Comparison of ENCODE assay signal across 8 cellular contexts in the genomic region with DNA sequence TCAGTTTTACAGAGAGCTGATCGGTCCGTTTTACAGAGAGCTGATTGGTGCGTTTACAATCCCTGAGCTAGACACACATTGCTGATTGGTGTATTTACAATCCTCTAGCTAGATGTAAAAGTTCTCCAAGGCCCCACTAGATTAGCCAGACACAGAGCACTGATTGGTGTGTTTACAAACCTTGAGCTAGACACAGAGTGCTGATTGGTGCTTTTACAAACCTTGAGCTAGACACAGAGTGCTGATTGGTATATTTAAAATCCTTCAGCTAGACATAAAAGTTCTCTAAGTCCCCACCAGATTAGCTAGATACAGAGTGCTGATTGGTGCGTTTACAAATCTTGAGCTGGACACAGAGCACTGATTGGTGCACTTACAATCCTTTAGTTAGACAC.
DNase-seq lines count a peak whose midpoint lies in the region; TF ChIP-seq lines count a peak whose summit lies in the region.
"Not testable (repeated sequence)": the region's sequence is repeated elsewhere in the genome, so short reads cannot be mapped to it uniquely, and the experiment has no call there.

No MANE protein-coding gene starts in this region.

- not testable (repeated sequence) for H3K4me1 ChIP-seq in A673 (ENCODE audit: insufficient read depth, low read length, poor library complexity, severe bottlenecking); H9 (ENCODE audit: insufficient read depth, low read length); OCI-LY1 (ENCODE audit: insufficient read depth, low read length, severe bottlenecking); ascending aorta; mucosa of stomach (ENCODE audit: control insufficient read depth, insufficient read depth, low read length)
- peaks cover 0 to 10% (median 7%) of the 10 kb centered on the region in 4 donors for H3K4me1 ChIP-seq in esophagus muscularis mucosa

- H3K4me2 ChIP-seq in H9 (ENCODE audit: insufficient read depth, insufficient read length, low read length): not testable (repeated sequence)
- H3K4me2 ChIP-seq in OCI-LY1 (ENCODE audit: low read length): peak overlapping the region; percentile 80; the same call in 1 of the 2 replicates

- not testable (repeated sequence) for H3K27ac Mint-ChIP-seq in H9; activated CD4-positive, alpha-beta memory T cell treated with anti-CD3 and anti-CD28 coated beads for 36 hours

- H3K23ac ChIP-seq in H9 (ENCODE audit: insufficient read length, low read depth, low read length): not testable (repeated sequence)

- H4K8ac ChIP-seq in H9 (replicated peaks; ENCODE audit: insufficient read length, low read depth, low read length): not testable (repeated sequence)

- H3K9me2 ChIP-seq in OCI-LY1 (ENCODE audit: low read depth, low read length): not testable (repeated sequence)

- not testable (repeated sequence) for H3K14ac ChIP-seq in H9 (ENCODE audit: insufficient read depth, low read length)

- no CpG with 5 or more reads among the region's 4 CpGs for WGBS in H9 (ENCODE audit: extremely low coverage, insufficient read length, low lambda C conversion rate)
- 100% methylated on average over 4 of the region's 4 CpGs for WGBS in esophagus muscularis mucosa

- POLR2A ChIA-PET in A673 (lab: Charles Lee; ENCODE audit: low non-redundant PET): not testable (repeated sequence)
- POLR2A ChIA-PET in activated CD4-positive, alpha-beta memory T cell treated with anti-CD3 and anti-CD28 coated beads for 36 hours (lab: Charles Lee): interaction anchor here (1.4 to 1.9 kb wide), 3 partner anchors 25 to 64 kb away, joined by 3 to 10 read pairs (median 6); a partner anchor contains a TSS

- not testable (repeated sequence) for H4K5ac ChIP-seq in H9 (ENCODE audit: insufficient read length, low read depth, low read length)

- H3K4me1 Mint-ChIP-seq in H9; activated CD4-positive, alpha-beta memory T cell treated with anti-CD3 and anti-CD28 coated beads for 36 hours (ENCODE audit: low read depth): not testable (repeated sequence)

- H2BK15ac ChIP-seq in H9 (ENCODE audit: low read depth, low read length): not testable (repeated sequence)

- BruUV-seq in A673 (replicated peaks; lab: Mats Ljungman, UMichigan): not testable (repeated sequence)

- H2AFZ ChIP-seq in H9 (ENCODE audit: low read length); OCI-LY1 (ENCODE audit: low read length): not testable (repeated sequence)

- not testable (repeated sequence) for H3K23me2 ChIP-seq in H9 (ENCODE audit: insufficient read length, low read depth, low read length, poor library complexity, severe bottlenecking)

- not testable (repeated sequence) for H3K56ac ChIP-seq in H9 (ENCODE audit: insufficient read length, low read depth, low read length)

- not testable (repeated sequence) for H3K27me3 ChIP-seq in A673 (replicated peaks; ENCODE audit: insufficient read depth, low read depth, low read length, poor library complexity); H9 (ENCODE audit: insufficient read depth, low read length); OCI-LY1 (ENCODE audit: insufficient read depth, low read length); ascending aorta; esophagus muscularis mucosa; mucosa of stomach (ENCODE audit: control insufficient read depth, insufficient read depth, low read length)

- H2BK5ac ChIP-seq in H9 (ENCODE audit: insufficient read length, low read length): not testable (repeated sequence)

- H3K36me3 ChIP-seq in A673 (ENCODE audit: insufficient read depth, low read length, poor library complexity, severe bottlenecking); OCI-LY1 (ENCODE audit: insufficient read depth, low read length); ascending aorta; esophagus muscularis mucosa; mucosa of stomach (ENCODE audit: control insufficient read depth, insufficient read depth, low read length): not testable (repeated sequence)

- H3K9me3 ChIP-seq in A673 (ENCODE audit: low read depth, low read length, poor library complexity, severe bottlenecking); H9 (ENCODE audit: control insufficient read depth, low read depth, low read length); OCI-LY1 (ENCODE audit: low read length); ascending aorta; esophagus muscularis mucosa; mucosa of stomach (ENCODE audit: control insufficient read depth, low read length): not testable (repeated sequence)

- H3K36me3 Mint-ChIP-seq in H9 (ENCODE audit: insufficient read depth in 1 of 3, low read depth in 3 of 3); activated CD4-positive, alpha-beta memory T cell treated with anti-CD3 and anti-CD28 coated beads for 36 hours: not testable (repeated sequence)

- not testable (repeated sequence) for H3K27ac ChIP-seq in A673 (ENCODE audit: low read depth, low read length, poor library complexity, severe bottlenecking); H9 (ENCODE audit: insufficient read length, low read depth, low read length); OCI-LY1 (ENCODE audit: low read depth, low read length, poor library complexity, severe bottlenecking); ascending aorta; esophagus muscularis mucosa (replicated peaks in 1 of 4)

- not testable (repeated sequence) for H3K79me1 ChIP-seq in H9 (ENCODE audit: insufficient read depth, low read depth, low read length, poor library complexity, severe bottlenecking)

- peak overlapping the region; percentile 56 for H3K4me3 ChIP-seq in A673 (ENCODE audit: low read depth, low read length, poor library complexity, severe bottlenecking)
- H3K4me3 ChIP-seq in OCI-LY1 (ENCODE audit: low read depth, low read length, poor library complexity, severe bottlenecking): peak overlapping the region; percentile 64
- H3K4me3 ChIP-seq in ascending aorta: peak overlapping the region; percentile 82 to 87
- peak overlapping the region; percentile 59 to 81 (median 67) for H3K4me3 ChIP-seq in esophagus muscularis mucosa
- peak overlapping the region; percentile 25 for H3K4me3 ChIP-seq in mucosa of stomach (ENCODE audit: low read length)
- peak overlapping the region; percentile 56 for H3K4me3 ChIP-seq in skeletal muscle cell (ENCODE audit: low read depth, low read length)

- not testable (repeated sequence) for H3K9me3 Mint-ChIP-seq in H9; activated CD4-positive, alpha-beta memory T cell treated with anti-CD3 and anti-CD28 coated beads for 36 hours

- CTCF ChIA-PET in A673 (lab: Charles Lee): not testable (repeated sequence)
- CTCF ChIA-PET in activated CD4-positive, alpha-beta memory T cell treated with anti-CD3 and anti-CD28 coated beads for 36 hours (lab: Charles Lee): interaction anchor here (0.7 to 1.7 kb wide), 10 partner anchors 22 to 163 kb away, joined by 3 to 12 read pairs (median 4); a partner anchor contains a TSS

- not testable (repeated sequence) for H3T11ph ChIP-seq in H9 (ENCODE audit: low read length)

- TF ChIP-seq EP300 in esophagus muscularis mucosa (IDR thresholded peaks at IDR 0.05): not testable (repeated sequence)

- intact Hi-C loops in A673 (cut with micrococcal nuclease; ENCODE audit: unreplicated experiment); ascending aorta (cut with DNase I); esophagus muscularis mucosa (cut with DNase I): not testable (repeated sequence)
- intact Hi-C loops in activated CD4-positive, alpha-beta memory T cell treated with anti-CD3 and anti-CD28 coated beads for 36 hours (cut with micrococcal nuclease): loop anchor here (1.0 to 5.0 kb wide), 4 partner anchors 26 to 108 kb away; a partner anchor contains a TSS

- H3K18ac ChIP-seq in H9 (ENCODE audit: insufficient read length, low read depth, low read length): not testable (repeated sequence)

- not testable (repeated sequence) for H4K20me1 ChIP-seq in H9 (ENCODE audit: control insufficient read depth, insufficient read depth, insufficient read length); OCI-LY1 (ENCODE audit: insufficient read depth, low read length)

- not testable (repeated sequence) for H2BK12ac ChIP-seq in H9 (ENCODE audit: insufficient read length, low read depth, low read length)

- not testable (repeated sequence) for H3K79me2 ChIP-seq in H9 (ENCODE audit: insufficient read depth, low read length); OCI-LY1 (ENCODE audit: insufficient read depth, low read length)

- not testable (repeated sequence) for TF ChIP-seq POLR2A in esophagus muscularis mucosa (IDR thresholded peaks at IDR 0.05; ENCODE audit: low read depth)

- not testable (repeated sequence) for DNase-seq in A673 (ENCODE audit: low spot score); H9; activated CD4-positive, alpha-beta memory T cell treated with anti-CD3 and anti-CD28 coated beads for 36 hours; ascending aorta (ENCODE audit: low spot score in 2 of 2); esophagus muscularis mucosa (ENCODE audit: extremely low spot score); skeletal muscle cell (ENCODE audit: low read depth)

- not testable (repeated sequence) for H3F3A ChIP-seq in OCI-LY1 (ENCODE audit: insufficient read depth, low read length)

- H3K4ac ChIP-seq in H9 (ENCODE audit: low read depth, low read length): not testable (repeated sequence)

- not testable (repeated sequence) for H4K91ac ChIP-seq in H9 (ENCODE audit: insufficient read length, low read depth, low read length)

- TF ChIP-seq CTCF in A673 (conservative IDR thresholded peaks at IDR 0.05; ENCODE audit: low read depth, low read length); H9 (conservative IDR thresholded peaks at IDR 0.05); OCI-LY1 (IDR thresholded peaks at IDR 0.05; ENCODE audit: low read length); ascending aorta (IDR thresholded peaks at IDR 0.05); esophagus muscularis mucosa (IDR thresholded peaks at IDR 0.05): not testable (repeated sequence)

- H3K4me3 Mint-ChIP-seq in H9: peak overlapping the region; percentile 76 to 79
- H3K4me3 Mint-ChIP-seq in activated CD4-positive, alpha-beta memory T cell treated with anti-CD3 and anti-CD28 coated beads for 36 hours: peak overlapping the region; percentile 80

- H2BK120ac ChIP-seq in H9 (ENCODE audit: low read depth, low read length, poor library complexity, severe bottlenecking): not testable (repeated sequence)

- not testable (repeated sequence) for H2BK20ac ChIP-seq in H9 (ENCODE audit: low read depth, low read length, poor library complexity, severe bottlenecking)

- H3K27me3 Mint-ChIP-seq in H9 (ENCODE audit: low read depth); activated CD4-positive, alpha-beta memory T cell treated with anti-CD3 and anti-CD28 coated beads for 36 hours: not testable (repeated sequence)

- H3K9ac ChIP-seq in H9 (ENCODE audit: extremely low read depth, insufficient read length, low read length); OCI-LY1 (ENCODE audit: low read length); mucosa of stomach (ENCODE audit: low read length): not testable (repeated sequence)

- not testable (repeated sequence) for H2AK5ac ChIP-seq in H9 (ENCODE audit: insufficient read length, low read length)

Comparison
In these comparisons a context has a peak if more than half of its experiments do, and no peak if none do; other contexts are left out.
1. H3K4me3 ChIP-seq: peak in every context shown above with its lines; median percentile 84 in ascending aorta; 67 in esophagus muscularis mucosa; 64 in OCI-LY1; 56 in A673; 56 in skeletal muscle cell; 25 in mucosa of stomach.